10 cellular contexts compared by ENCODE assay signal in the genomic region with DNA sequence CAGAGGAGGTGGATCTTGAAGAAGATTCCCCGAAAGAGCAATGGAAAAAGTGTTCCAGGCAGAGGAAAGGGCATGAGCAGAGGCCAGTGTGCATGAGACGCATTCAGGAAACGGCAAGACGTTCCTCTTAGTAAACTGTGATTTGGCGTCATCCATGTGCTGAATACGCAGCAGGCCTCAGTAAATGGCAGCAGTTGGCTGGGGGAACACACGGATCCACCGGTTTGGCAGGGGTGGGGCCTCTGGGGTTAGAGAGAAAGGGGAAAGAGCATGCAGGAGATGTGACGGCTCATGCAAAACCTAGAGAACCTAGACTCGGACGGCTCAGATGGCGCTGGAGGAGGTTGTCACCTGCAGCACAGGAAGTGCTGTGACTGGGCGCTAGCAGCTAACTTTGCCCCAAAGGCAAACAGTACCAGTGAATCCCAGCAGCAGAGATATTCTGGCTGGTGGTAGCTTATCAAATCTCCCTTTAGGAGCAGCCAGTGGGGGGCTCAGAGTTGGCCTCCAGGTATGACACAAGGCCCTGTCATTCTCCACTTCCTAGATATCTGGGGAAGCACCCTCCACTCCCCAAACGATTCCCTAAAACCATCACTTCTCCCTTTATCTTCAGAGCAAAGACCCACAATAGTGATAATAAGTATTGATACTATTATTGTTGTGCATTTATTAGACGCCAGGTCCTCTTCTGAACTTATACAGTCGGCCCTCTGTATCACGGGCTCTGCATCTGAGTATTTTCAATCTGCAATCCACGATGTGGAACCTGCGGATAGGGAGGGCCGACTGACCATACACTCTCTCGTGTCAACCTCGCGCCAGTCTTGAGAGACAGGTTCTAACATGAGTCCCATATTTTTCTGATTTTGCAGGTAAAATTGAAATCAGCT. TPM values are rescaled to one million over a fixed set of nuclear protein-coding genes. Genes with fewer than 3 reads are reported as not detected.
DNase-seq lines count a peak whose midpoint lies in the region; ATAC-seq, FAIRE-seq and TF ChIP-seq lines count a peak whose summit lies in the region.
"Had no signal": no experiment of that assay in that cellular context is flagged by ENCODE, and none has a peak within 500 bp of the region (broad histone marks: within the 10 kb centered on the region; RNA-seq: fewer than 3 reads in every experiment).

No MANE protein-coding gene starts in this region.

- no peaks in the 10 kb centered on the region for H3K36me3 ChIP-seq in kidney (ENCODE audit: control insufficient read depth in 1 of 2, insufficient read depth in 2 of 2, low read length in 2 of 2)

- H3K9ac ChIP-seq in kidney (ENCODE audit: low read length in 2 of 2) = no peak overlapping the region

- FAIRE-seq in kidney (lab: Jason Lieb, UNC) = no peak

- no peaks in the 10 kb centered on the region for H3K4me1 Mint-ChIP-seq in osteocyte (ENCODE audit: unreplicated experiment)

- H3K27me3 Mint-ChIP-seq in osteocyte (ENCODE audit: unreplicated experiment) = peaks cover 10% of the 10 kb centered on the region

- H3K4me3 ChIP-seq in right cardiac atrium (ENCODE audit: low read length) (no peak overlapping the region), kidney (ENCODE audit: low read length in 2 of 2) (no peak overlapping the region)

- TF ChIP-seq CTCF in kidney (IDR thresholded peaks at IDR 0.05; ENCODE audit: borderline replicate concordance, extremely low read depth, insufficient read depth) = no peak
- no peak for TF ChIP-seq CTCF in osteocyte (IDR thresholded peaks at IDR 0.05)

- H3K4me1 ChIP-seq in right cardiac atrium (ENCODE audit: control insufficient read depth, insufficient read depth, low read length) (no peaks in the 10 kb centered on the region), kidney (ENCODE audit: control insufficient read depth in 1 of 2, insufficient read depth in 1 of 2, low read depth in 1 of 2, low read length in 2 of 2) (no peaks in the 10 kb centered on the region)

- ATAC-seq in right cardiac atrium = no peak
- ATAC-seq in left ventricle myocardium superior = no peak
- ATAC-seq: HCT116 had no signal

- H3K27ac Mint-ChIP-seq in osteocyte (ENCODE audit: unreplicated experiment) = no peak overlapping the region

- 77% methylated on average over 23 of the region's 23 CpGs for WGBS in right cardiac atrium

- H3K27ac ChIP-seq in right cardiac atrium (ENCODE audit: low read length) (no peak overlapping the region), kidney (ENCODE audit: low read depth in 2 of 2, low read length in 2 of 2) (no peak overlapping the region)

- intact Hi-C loops in right cardiac atrium (cut with DNase I) (no loop called here), left ventricle myocardium superior (cut with micrococcal nuclease) (no loop called here), kidney (cut with DNase I) (no loop called here)

- H3K9me3 Mint-ChIP-seq in osteocyte (ENCODE audit: unreplicated experiment) = no peaks in the 10 kb centered on the region

- no peak overlapping the region for H3K4me3 Mint-ChIP-seq in osteocyte (ENCODE audit: unreplicated experiment)

- DNase-seq in right cardiac atrium = peak in 2 of 3 donors; percentile 43 to 44
- no peak for DNase-seq in left ventricle myocardium superior
- peak; percentile 63 for DNase-seq in activated CD8-positive, alpha-beta memory T cell treated with anti-CD3 and anti-CD28 coated beads, Interleukin-2, amount 50 U/mL, for 4 hours
- DNase-seq in kidney = peak; percentile 76
- DNase-seq in 8988T = no peak
- no peak for DNase-seq in putamen (ENCODE audit: low spot score)
- no peak for DNase-seq in NCI-H1417 treated with DMSO at 0.1 percent for 48 hours (lab: John Stamatoyannopoulos, UW)
- no peak for DNase-seq in osteocyte (ENCODE audit: extremely low spot score, unreplicated experiment)
- DNase-seq: NCI-H524 treated with DMSO at 0.1 percent for 48 hours had no signal

- H3K36me3 Mint-ChIP-seq in osteocyte (ENCODE audit: unreplicated experiment) = no peaks in the 10 kb centered on the region

- no peaks in the 10 kb centered on the region for H3K27me3 ChIP-seq in right cardiac atrium (ENCODE audit: control insufficient read depth, insufficient read depth)

- H3K9me3 ChIP-seq in right cardiac atrium (ENCODE audit: control insufficient read depth, low read length) (no peaks in the 10 kb centered on the region), kidney (ENCODE audit: control insufficient read depth in 1 of 2, low read length in 2 of 2) (no peaks in the 10 kb centered on the region)

RNA-seq across cellular contexts. Expression of a gene that starts 7.6 kb away (rescaled TPM):
- total RNA-seq in right cardiac atrium (10 to 100 TPM; 25.4 to 55.1 (median 40.5) TPM), left ventricle myocardium superior (23.9 TPM), kidney (108 TPM), osteocyte (not detected in 2 replicates)
- polyA plus RNA-seq in right cardiac atrium (14.4 TPM), kidney (ENCODE audit: insufficient read depth, low read depth, low replicate concordance) (23.5 TPM)

RNA-seq across cellular contexts. Expression of a gene that starts 26.6 kb away (rescaled TPM):
- total RNA-seq in right cardiac atrium (not detected), left ventricle myocardium superior (not detected), kidney (0.13 TPM), osteocyte (0.39 and 0.99 TPM in 2 replicates)
- polyA plus RNA-seq in right cardiac atrium (0.07 TPM), kidney (ENCODE audit: insufficient read depth, low read depth, low replicate concordance) (not detected)

Comparison
In these comparisons a context has a peak if more than half of its experiments do, and no peak if none do; other contexts are left out.
1. DNase-seq: peak in right cardiac atrium (2 of 3), activated CD8-positive, alpha-beta memory T cell treated with anti-CD3 and anti-CD28 coated beads, Interleukin-2, amount 50 U/mL, for 4 hours (single experiment) and kidney (single experiment); none in left ventricle myocardium superior (single experiment), 8988T (single experiment), putamen (single experiment), NCI-H1417 treated with DMSO at 0.1 percent for 48 hours (single experiment) and osteocyte (single experiment).
2. RNA of a gene that starts 7.6 kb away (total RNA-seq): 108 TPM in kidney (single experiment), 25.4 to 55.1 TPM in right cardiac atrium and 23.9 TPM in left ventricle myocardium superior (single experiment); not detected in osteocyte; every median in the first group is over 10 times any median in the second.